ENCODE assay signal across 18 cellular contexts in genomic region chrX:125210146-125210545, GRCh38.
"Had no signal": no experiment of that assay in that cellular context is flagged by ENCODE, and none has a peak within 500 bp of the region (broad histone marks: within the 10 kb centered on the region; RNA-seq: fewer than 3 reads in every experiment).

No MANE protein-coding gene starts in this region.

- H3K27me3 ChIP-seq: hepatocyte, sigmoid colon had no signal

- H3K36me3 ChIP-seq: esophagus squamous epithelium, right atrium auricular region, sigmoid colon had no signal

- H3K4me1 ChIP-seq: right atrium auricular region, sigmoid colon had no signal

- H3K27ac ChIP-seq: esophagus squamous epithelium, hepatocyte, right atrium auricular region, sigmoid colon, skin epidermis had no signal

- H3K4me1 Mint-ChIP-seq: immature natural killer cell had no signal

- H3K9me3 Mint-ChIP-seq: dendritic cell treated with granulocyte-macrophage colony-stimulating factor and Interleukin-4, amounts not matched to agents 40 ng/mL and 50 ng/mL, for 4 days; effector memory CD8-positive, alpha-beta T cell; type B pancreatic cell had no signal

- ATAC-seq: effector memory CD8-positive, alpha-beta T cell; left colon; naive thymus-derived CD4-positive, alpha-beta T cell had no signal

- H3K4me3 ChIP-seq: esophagus squamous epithelium, hepatocyte, right atrium auricular region, sigmoid colon, skin epidermis had no signal

- DNase-seq: effector memory CD8-positive, alpha-beta T cell; esophagus squamous epithelium; foreskin fibroblast; head of caudate nucleus; immature natural killer cell; kidney; left colon; naive thymus-derived CD4-positive, alpha-beta T cell; nephron progenitor cell; posterior cingulate gyrus; sigmoid colon; stimulated activated CD4-positive, alpha-beta T cell treated with anti-CD3 and anti-CD28 coated beads, Interleukin-12 subunit alpha, Interleukin-12 subunit beta, amount 100 ng/mL, for 4 hours; stimulated activated naive CD4-positive, alpha-beta T cell treated with Interleukin-2 at 50 U/mL for 16 hours had no signal

- H3K79me2 ChIP-seq: hepatocyte had no signal

- H3K9me3 ChIP-seq: esophagus squamous epithelium, sigmoid colon had no signal

- H3K27ac Mint-ChIP-seq: dendritic cell treated with granulocyte-macrophage colony-stimulating factor and Interleukin-4, amounts not matched to agents 40 ng/mL and 50 ng/mL, for 4 days; effector memory CD8-positive, alpha-beta T cell; immature natural killer cell; naive thymus-derived CD4-positive, alpha-beta T cell; nephron progenitor cell; type B pancreatic cell had no signal

- H2AFZ ChIP-seq: hepatocyte had no signal

- H3K4me2 ChIP-seq: hepatocyte had no signal

- H3K36me3 Mint-ChIP-seq: immature natural killer cell; naive thymus-derived CD4-positive, alpha-beta T cell; type B pancreatic cell had no signal

- H3K4me3 Mint-ChIP-seq: dendritic cell treated with granulocyte-macrophage colony-stimulating factor and Interleukin-4, amounts not matched to agents 40 ng/mL and 50 ng/mL, for 4 days; effector memory CD8-positive, alpha-beta T cell; immature natural killer cell; naive thymus-derived CD4-positive, alpha-beta T cell; nephron progenitor cell; type B pancreatic cell had no signal
